ENCODE assay signal across 1 cellular context in the genomic region with DNA sequence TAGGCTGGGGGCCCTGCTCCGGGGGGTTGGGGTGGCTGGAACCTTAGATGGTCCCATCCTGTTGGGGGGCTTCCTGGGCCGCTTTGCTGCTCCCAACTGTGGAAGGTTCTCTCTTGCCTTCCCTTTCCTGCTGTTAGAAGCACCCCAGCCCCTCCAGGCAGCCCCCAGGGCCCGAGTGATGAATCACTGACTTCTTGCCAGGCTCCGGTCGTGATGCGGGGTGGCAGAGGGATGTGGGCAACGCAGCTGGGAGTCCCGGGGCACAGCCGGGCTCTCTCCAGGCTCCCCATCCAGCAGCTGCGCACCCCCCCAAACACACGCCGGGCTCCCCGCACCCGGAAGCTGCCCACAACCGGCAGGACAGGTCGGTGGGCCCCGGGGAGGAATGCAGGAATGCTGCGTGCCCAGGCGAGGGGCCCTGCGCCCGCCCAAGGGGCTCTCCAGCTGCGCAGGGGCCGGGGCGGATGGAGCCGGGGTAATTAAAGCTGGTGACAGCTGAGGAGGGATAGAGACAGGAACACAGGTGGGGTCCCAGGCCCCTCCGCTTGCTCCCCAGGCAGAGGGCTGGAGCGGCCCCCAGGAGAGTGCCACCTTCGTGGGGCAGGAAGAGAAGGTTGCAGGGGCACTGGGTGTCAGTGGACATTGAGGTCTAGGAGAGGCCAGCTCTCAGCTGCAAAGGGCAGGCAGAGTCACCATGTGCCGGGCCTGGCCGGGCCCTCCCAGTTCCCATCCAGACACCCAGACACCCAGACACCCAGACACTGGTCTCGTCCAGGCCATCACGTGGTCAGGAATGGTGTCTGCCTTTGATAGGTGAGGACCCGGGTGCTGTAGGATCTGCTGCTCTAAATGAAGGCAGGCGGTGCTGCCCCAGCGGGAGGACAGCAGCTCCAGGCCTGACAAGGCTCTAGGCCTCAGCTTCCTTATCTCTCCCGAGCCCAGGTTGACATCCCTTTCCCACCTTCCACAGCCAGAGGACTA.
TF ChIP-seq lines count a peak whose summit lies in the region.

No MANE protein-coding gene starts in this region.

TF ChIP-seq in IMR-90, 13 proteins besides CTCF, POLR2A, EP300 and RAD21:
- no peak for TF ChIP-seq RCOR1 (IDR thresholded peaks at IDR 0.05; ENCODE audit: insufficient replicate concordance, low read length)
- no peak for TF ChIP-seq MAFK (IDR thresholded peaks at IDR 0.05; ENCODE audit: low read depth, low read length)
- TF ChIP-seq SMC3 (IDR thresholded peaks at IDR 0.05; ENCODE audit: low read depth, low read length), result no peak
- TF ChIP-seq BHLHE40 (IDR thresholded peaks at IDR 0.05; ENCODE audit: low read depth, low read length), result no peak
- no peak for TF ChIP-seq MXI1 (IDR thresholded peaks at IDR 0.05; ENCODE audit: borderline replicate concordance, low read depth, low read length)
